Comparison of ENCODE assay signal across 14 cellular contexts in the genomic region with DNA sequence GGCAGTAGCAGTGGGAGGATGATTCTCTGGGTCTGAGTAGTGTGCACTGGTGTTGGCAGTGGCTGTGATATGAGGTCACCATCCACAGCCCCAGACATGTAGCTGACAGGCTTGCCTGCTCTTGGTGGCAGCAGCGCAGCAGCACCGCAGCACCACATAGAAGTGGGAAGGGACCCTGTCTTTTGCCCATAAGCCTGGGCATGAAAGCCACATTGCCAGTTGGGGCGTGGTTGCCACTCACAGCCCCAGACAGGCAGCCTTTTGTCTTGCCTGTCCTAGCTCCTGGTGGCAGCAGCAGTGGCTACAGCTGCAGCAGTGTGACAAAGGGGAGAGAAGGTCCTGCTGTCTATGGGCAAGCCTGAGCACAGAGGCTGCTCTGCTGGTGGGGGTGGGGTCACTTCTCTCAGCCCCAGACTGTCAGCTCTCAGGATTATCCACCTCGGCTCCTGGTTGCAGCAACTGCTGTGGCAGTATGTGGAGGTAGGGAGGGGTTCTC.
A peak's percentile ranks its signal among the peaks of the same experiment; 100 is the strongest.
DNase-seq lines count a peak whose midpoint lies in the region; ATAC-seq and TF ChIP-seq lines count a peak whose summit lies in the region.
"Had no signal": no experiment of that assay in that cellular context is flagged by ENCODE, and none has a peak within 500 bp of the region (broad histone marks: within the 10 kb centered on the region; RNA-seq: fewer than 3 reads in every experiment).

No MANE protein-coding gene starts in this region.

- H3K4me3 ChIP-seq in aorta (ENCODE audit: low read length in 2 of 2): no peak overlapping the region
- H3K4me3 ChIP-seq: colonic mucosa had no signal

- TF ChIP-seq POLR2A in GM18505 (IDR thresholded peaks at IDR 0.05; ENCODE audit: borderline replicate concordance, extremely low read depth, insufficient read depth, insufficient read length): no peak

- ATAC-seq in aorta (ENCODE audit: low FRiP score) (peak; percentile 7), HG03108 (IDR thresholded peaks at IDR 0.05; ENCODE audit: unreplicated experiment) (no peak), GM18505 (IDR thresholded peaks at IDR 0.05; ENCODE audit: unreplicated experiment) (no peak)
- ATAC-seq: activated naive CD4-positive, alpha-beta T cell treated with anti-CD3 and anti-CD28 coated beads, Interleukin-2, amount 50 U/mL, for 72 hours had no signal

- DNase-seq in NCI-H526 (lab: John Stamatoyannopoulos, UW): peak; percentile 28 to 34
- DNase-seq in NCI-H526 treated with DMSO at 0.1 percent for 48 hours (lab: John Stamatoyannopoulos, UW): no peak
- peak; percentile 25 for DNase-seq in SK-N-DZ (ENCODE audit: low spot score)
- peak; percentile 72 for DNase-seq in islet precursor cell
- DNase-seq in aorta: no peak
- no peak for DNase-seq in activated naive CD4-positive, alpha-beta T cell treated with anti-CD3 and anti-CD28 coated beads, Interleukin-2, amount 50 U/mL, for 16 hours
- DNase-seq: colonic mucosa, DMS 273 treated with DMSO at 0.1 percent for 48 hours, H7, nephron progenitor cell, T1000 had no signal

- 62 to 63% methylated on average over 4 of the region's 4 CpGs for WGBS in aorta, 2 donors

- H3K36me3 ChIP-seq in aorta (ENCODE audit: control insufficient read depth in 1 of 2, insufficient read depth in 2 of 2, low read length in 1 of 2): no peaks in the 10 kb centered on the region
- H3K36me3 ChIP-seq: colonic mucosa had no signal

- H3K27me3 ChIP-seq in aorta (ENCODE audit: control insufficient read depth in 1 of 2, insufficient read depth in 2 of 2, low read length in 1 of 2): no peaks in the 10 kb centered on the region
- H3K27me3 ChIP-seq: colonic mucosa had no signal

- no peak overlapping the region for H3K27ac ChIP-seq in aorta (ENCODE audit: low read depth in 1 of 2, low read length in 2 of 2)
- H3K27ac ChIP-seq: colonic mucosa had no signal

- intact Hi-C loops in aorta (cut with DNase I): no loop called here

- H3K4me1 ChIP-seq in aorta (ENCODE audit: control insufficient read depth in 1 of 2, insufficient read depth in 2 of 2, low read length in 2 of 2): no peaks in the 10 kb centered on the region
- H3K4me1 ChIP-seq: colonic mucosa had no signal

- H3K9me3 ChIP-seq in aorta (ENCODE audit: control insufficient read depth, low read length): peaks cover 4% of the 10 kb centered on the region
- H3K9me3 ChIP-seq: colonic mucosa had no signal

Comparison
In these comparisons a context has a peak if more than half of its experiments do, and no peak if none do; other contexts are left out.
1. DNase-seq: peak in NCI-H526 (2 of 2), SK-N-DZ (single experiment) and islet precursor cell (single experiment); none in NCI-H526 treated with DMSO at 0.1 percent for 48 hours (single experiment), aorta (0 of 2) and activated naive CD4-positive, alpha-beta T cell treated with anti-CD3 and anti-CD28 coated beads, Interleukin-2, amount 50 U/mL, for 16 hours (single experiment).